ENCODE assay signal across 8 cellular contexts in genomic region chr6:132814716-132815570, GRCh38. TPM values are rescaled to one million over a fixed set of nuclear protein-coding genes. Genes with fewer than 3 reads are reported as not detected.
A peak's percentile ranks its signal among the peaks of the same experiment; 100 is the strongest.
DNase-seq lines count a peak whose midpoint lies in the region; ATAC-seq lines count a peak whose summit lies in the region.

No MANE protein-coding gene starts in this region.

- ATAC-seq in GM18907 (IDR thresholded peaks at IDR 0.05; ENCODE audit: unreplicated experiment) (peak; percentile 14), HG02870 (IDR thresholded peaks at IDR 0.05; ENCODE audit: unreplicated experiment) (peak; percentile 2)
- ATAC-seq in effector memory CD8-positive, alpha-beta T cell (replicated peaks): peak; percentile 3
- peak; percentile 43 to 67 for ATAC-seq in natural killer cell treated with Interleukin-12 subunit alpha and Interleukin-12 subunit beta and Interleukin-15 and Interleukin-18, amount 100 ng/mL, for 72 hours

- in situ Hi-C loops in SK-MEL-5 (cut with HindIII; ENCODE audit: low pct_unique_long_range_greater_than_20kb, low sequenced_read_pairs): no loop called here

- H3K27ac Mint-ChIP-seq in effector memory CD8-positive, alpha-beta T cell: peak overlapping the region; percentile 98
- peak overlapping the region; percentile 92 to 98 for H3K27ac Mint-ChIP-seq in natural killer cell treated with Interleukin-12 subunit alpha and Interleukin-12 subunit beta and Interleukin-15 and Interleukin-18, amount 100 ng/mL, for 72 hours

- peaks cover 85% of the 10 kb centered on the region for H3K36me3 Mint-ChIP-seq in effector memory CD8-positive, alpha-beta T cell (ENCODE audit: insufficient read depth)
- peaks cover 51% of the 10 kb centered on the region for H3K36me3 Mint-ChIP-seq in natural killer cell treated with Interleukin-12 subunit alpha and Interleukin-12 subunit beta and Interleukin-15 and Interleukin-18, amount 100 ng/mL, for 72 hours

- peaks cover 54 to 60% of the 10 kb centered on the region in 2 donors for H3K4me1 Mint-ChIP-seq in effector memory CD8-positive, alpha-beta T cell (ENCODE audit: low read depth in 2 of 2)
- H3K4me1 Mint-ChIP-seq in natural killer cell treated with Interleukin-12 subunit alpha and Interleukin-12 subunit beta and Interleukin-15 and Interleukin-18, amount 100 ng/mL, for 72 hours (ENCODE audit: low read depth in 2 of 2): peaks cover 59 to 65% of the 10 kb centered on the region in 2 donors

- DNase-seq in SK-MEL-5 (ENCODE audit: low read depth, low spot score): peak; percentile 43
- no peak for DNase-seq in effector memory CD8-positive, alpha-beta T cell
- DNase-seq in natural killer cell treated with Interleukin-12 subunit alpha and Interleukin-12 subunit beta and Interleukin-15 and Interleukin-18, amount 100 ng/mL, for 72 hours (ENCODE audit: low spot score): no peak
- DNase-seq in GOT3 (lab: John Stamatoyannopoulos, UW): no peak
- DNase-seq in NCI-H2081 (lab: John Stamatoyannopoulos, UW): no peak
- DNase-seq in middle frontal gyrus (ENCODE audit: extremely low spot score, low spot score): no peak

- H3K9me3 Mint-ChIP-seq in effector memory CD8-positive, alpha-beta T cell: no peaks in the 10 kb centered on the region
- H3K9me3 Mint-ChIP-seq in natural killer cell treated with Interleukin-12 subunit alpha and Interleukin-12 subunit beta and Interleukin-15 and Interleukin-18, amount 100 ng/mL, for 72 hours: no peaks in the 10 kb centered on the region

- no peaks in the 10 kb centered on the region for H3K27me3 Mint-ChIP-seq in effector memory CD8-positive, alpha-beta T cell
- H3K27me3 Mint-ChIP-seq in natural killer cell treated with Interleukin-12 subunit alpha and Interleukin-12 subunit beta and Interleukin-15 and Interleukin-18, amount 100 ng/mL, for 72 hours: peaks cover 2 to 7% of the 10 kb centered on the region in 2 donors

- peak overlapping the region; percentile 94 to 96 for H3K4me3 Mint-ChIP-seq in effector memory CD8-positive, alpha-beta T cell
- H3K4me3 Mint-ChIP-seq in natural killer cell treated with Interleukin-12 subunit alpha and Interleukin-12 subunit beta and Interleukin-15 and Interleukin-18, amount 100 ng/mL, for 72 hours: peak overlapping the region; percentile 92

RNA-seq across cellular contexts. Expression of gene RPS12, which starts 0.6 kb away (rescaled TPM):
- 2,464 and 2,714 TPM in 2 replicates for total RNA-seq in SK-MEL-5 (2014; rRNA removed; shearing (Covaris generic))
- 2,494 and 2,756 TPM in 2 replicates for polyA plus RNA-seq in SK-MEL-5 (2015; cell fraction: cytosol; rRNA removed)
- polyA plus RNA-seq in SK-MEL-5 (2015; cell fraction: nucleus; rRNA removed): 436 and 447 TPM in 2 replicates
- 1,000 to 10,000 TPM in 1 of 2 donors, 100 to 1,000 TPM in 1; 832 to 1,576 TPM for total RNA-seq in natural killer cell treated with Interleukin-12 subunit alpha and Interleukin-12 subunit beta and Interleukin-15 and Interleukin-18, amount 100 ng/mL, for 72 hours

RNA-seq across cellular contexts. Expression of gene SLC18B1, which starts 16.5 kb away (rescaled TPM):
- 47.2 and 54.8 TPM in 2 replicates for total RNA-seq in SK-MEL-5 (2014; rRNA removed; shearing (Covaris generic))
- 28.7 and 32.4 TPM in 2 replicates for polyA plus RNA-seq in SK-MEL-5 (2015; cell fraction: cytosol; rRNA removed)
- polyA plus RNA-seq in SK-MEL-5 (2015; cell fraction: nucleus; rRNA removed): 90.3 and 107 TPM in 2 replicates
- total RNA-seq in natural killer cell treated with Interleukin-12 subunit alpha and Interleukin-12 subunit beta and Interleukin-15 and Interleukin-18, amount 100 ng/mL, for 72 hours: 1 to 10 TPM; 2.9 to 5.6 TPM

RNA-seq across cellular contexts. Expression of gene VNN2, which starts 57.2 kb away (rescaled TPM):
- 0.08 and 0.34 TPM in 2 replicates for total RNA-seq in SK-MEL-5 (2014; rRNA removed; shearing (Covaris generic))
- polyA plus RNA-seq in SK-MEL-5 (2015; cell fraction: cytosol; rRNA removed): 0.49 and 0.75 TPM in 2 replicates
- 0.60 and 2.1 TPM in 2 replicates for polyA plus RNA-seq in SK-MEL-5 (2015; cell fraction: nucleus; rRNA removed)
- total RNA-seq in natural killer cell treated with Interleukin-12 subunit alpha and Interleukin-12 subunit beta and Interleukin-15 and Interleukin-18, amount 100 ng/mL, for 72 hours: 10 to 100 TPM; 28.9 to 30.8 TPM

Comparison
In these comparisons a context has a peak if more than half of its experiments do, and no peak if none do; other contexts are left out.
1. ATAC-seq: peak in every context shown above with its lines; median percentile 55 in natural killer cell treated with Interleukin-12 subunit alpha and Interleukin-12 subunit beta and Interleukin-15 and Interleukin-18, amount 100 ng/mL, for 72 hours; 14 in GM18907; 3 in effector memory CD8-positive, alpha-beta T cell; 2 in HG02870.
2. RNA of gene VNN2, which starts 57.2 kb away (total RNA-seq): 28.9 to 30.8 TPM in natural killer cell treated with Interleukin-12 subunit alpha and Interleukin-12 subunit beta and Interleukin-15 and Interleukin-18, amount 100 ng/mL, for 72 hours; 0.08 to 0.34 TPM in SK-MEL-5; every median in the first group is over 10 times any median in the second.